Comparison of ENCODE assay signal across 11 cellular contexts in the genomic region with DNA sequence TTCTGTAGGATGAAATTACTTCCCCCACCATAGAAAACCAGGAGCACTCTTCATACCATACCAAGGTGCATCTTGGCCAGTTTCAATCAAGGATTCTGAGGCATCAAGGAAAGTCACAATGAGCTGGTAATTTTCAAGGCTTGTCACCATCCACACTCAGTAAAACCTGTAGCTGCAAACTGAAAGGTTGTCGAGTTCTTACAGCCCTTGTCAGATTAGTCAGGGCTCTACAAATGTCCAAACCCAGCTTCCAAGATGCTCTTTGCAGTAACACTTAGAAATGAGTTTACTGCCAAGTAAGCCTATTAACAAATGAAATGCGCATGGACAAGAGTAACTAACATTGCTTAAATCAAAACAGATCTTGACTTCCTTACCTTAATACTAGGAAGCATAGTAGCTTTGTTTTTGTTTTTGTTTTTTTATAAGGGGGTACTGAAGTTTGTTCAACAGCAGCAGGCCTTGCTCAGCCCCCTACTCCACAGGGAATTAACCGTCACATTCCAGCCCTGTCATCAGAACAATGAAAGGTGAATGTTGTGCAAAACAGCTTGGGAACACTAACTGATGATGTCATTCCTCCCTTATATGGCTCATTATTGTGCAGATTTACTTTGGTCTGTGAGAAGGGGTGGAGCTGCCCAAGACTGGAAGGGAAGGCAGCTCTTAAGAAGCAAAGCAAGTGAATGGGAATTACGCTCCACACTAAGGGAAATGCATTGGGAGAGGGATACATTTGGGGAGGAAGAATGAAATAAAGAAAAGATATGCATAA. TPM values are rescaled to one million over a fixed set of nuclear protein-coding genes. Genes with fewer than 3 reads are reported as not detected.
DNase-seq lines count a peak whose midpoint lies in the region; ATAC-seq and TF ChIP-seq lines count a peak whose summit lies in the region.
"Had no signal": no experiment of that assay in that cellular context is flagged by ENCODE, and none has a peak within 500 bp of the region (broad histone marks: within the 10 kb centered on the region; RNA-seq: fewer than 3 reads in every experiment).

No MANE protein-coding gene starts in this region.

- H3K4me3 ChIP-seq in choroid plexus epithelial cell (ENCODE audit: low read depth, low read length): no peak overlapping the region
- H3K4me3 ChIP-seq in transverse colon: no peak overlapping the region

- peak overlapping the region in 3 of 4 donors; percentile 13 to 46 (median 17) for H3K27ac ChIP-seq in transverse colon

- no peaks in the 10 kb centered on the region for H3K36me3 ChIP-seq in transverse colon

- TF ChIP-seq CTCF in choroid plexus epithelial cell (conservative IDR thresholded peaks at IDR 0.05; ENCODE audit: low read depth, low read length) (no peak), transverse colon (IDR thresholded peaks at IDR 0.05) (no peak)

- WGBS in transverse colon (ENCODE audit: low coverage in 1 of 2), 2 donors: 61 to 71% methylated on average over 3 to 4 of the region's 4 CpGs

- DNase-seq in NCI-H1417 (lab: John Stamatoyannopoulos, UW) (peak in 2 of 3 experiments; percentile 5 to 25), NCI-H1417 treated with DMSO at 0.1 percent for 48 hours (lab: John Stamatoyannopoulos, UW) (no peak), choroid plexus epithelial cell (ENCODE audit: low read depth) (peak; percentile 88), iPS-NIHi11 (ENCODE audit: low spot score) (peak; percentile 80), transverse colon (no peak), NCI-H774 (lab: John Stamatoyannopoulos, UW) (no peak), G401 (ENCODE audit: low spot score) (no peak)
- DNase-seq: 8988T; stimulated activated CD4-positive, alpha-beta T cell treated with anti-CD3 and anti-CD28 coated beads, Interleukin-4, amount 100 ng/mL, for 1 hour had no signal

- H3K27me3 ChIP-seq in transverse colon: no peaks in the 10 kb centered on the region

- intact Hi-C loops in transverse colon (cut with DNase I; ENCODE audit: low total_unique reads): no loop called here

- no peak for TF ChIP-seq POLR2A in transverse colon (IDR thresholded peaks at IDR 0.05)

- peaks cover 0 to 8% (median 0%) of the 10 kb centered on the region in 4 donors for H3K4me1 ChIP-seq in transverse colon

- in situ Hi-C loops in transverse colon (cut with MboI; ENCODE audit: low pct_ligation_motif_present in 1 of 4, low pct_unique_long_range_greater_than_20kb in 1 of 4, low sequenced_read_pairs in 3 of 4) (no loop called here), G401 (cut with HindIII; ENCODE audit: low sequenced_read_pairs) (no loop called here)

- no peaks in the 10 kb centered on the region for H3K9me3 ChIP-seq in transverse colon

- no peak for TF ChIP-seq EP300 in transverse colon (IDR thresholded peaks at IDR 0.05; ENCODE audit: low read depth)

- no peak for ATAC-seq in GM21786 (IDR thresholded peaks at IDR 0.05; ENCODE audit: unreplicated experiment)
- ATAC-seq: Panc1 had no signal

RNA-seq across cellular contexts. Expression of a gene that starts 49.9 kb away (rescaled TPM):
- total RNA-seq in transverse colon: 10 to 100 TPM; 28.9 to 86.2 (median 56.5) TPM
- 26.7 and 44.2 TPM in 2 replicates for total RNA-seq in G401 (2014; rRNA removed; shearing (Covaris generic))

Comparison
In these comparisons a context has a peak if more than half of its experiments do, and no peak if none do; other contexts are left out.
1. DNase-seq: peak in NCI-H1417 (2 of 3), choroid plexus epithelial cell (single experiment) and iPS-NIHi11 (single experiment); none in NCI-H1417 treated with DMSO at 0.1 percent for 48 hours (single experiment), transverse colon (single experiment), NCI-H774 (single experiment) and G401 (single experiment).